In the genomic region with DNA sequence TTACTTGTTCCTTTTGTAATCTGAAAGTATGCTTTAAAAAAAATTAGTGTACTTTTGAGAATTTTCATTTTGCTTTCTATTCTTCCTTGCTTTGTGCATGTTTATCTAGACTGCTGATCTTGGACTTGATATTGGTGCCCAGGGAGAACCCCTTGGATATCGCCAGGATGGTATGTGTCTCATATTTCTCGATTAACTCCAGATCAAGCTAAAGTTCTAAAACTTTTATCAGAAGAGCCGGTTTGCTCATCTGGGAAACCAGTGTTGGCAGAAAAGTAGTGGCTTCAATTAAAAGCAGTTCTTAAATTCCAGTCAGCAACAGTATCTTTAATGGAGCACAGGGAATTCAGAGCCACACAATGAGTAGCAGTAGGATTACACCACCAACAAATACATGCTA, we compare ENCODE assay signal across 16 cellular contexts.
"Had no signal": no experiment of that assay in that cellular context is flagged by ENCODE, and none has a peak within 500 bp of the region (broad histone marks: within the 10 kb centered on the region; RNA-seq: fewer than 3 reads in every experiment).

No MANE protein-coding gene starts in this region.

- ATAC-seq: gastrocnemius medialis, heart left ventricle, WTC11 had no signal

- H3K9me3 ChIP-seq: gastrocnemius medialis, heart left ventricle, suprapubic skin, upper lobe of left lung had no signal

- H3K27ac ChIP-seq: gastrocnemius medialis, heart left ventricle, suprapubic skin, upper lobe of left lung had no signal

- H3K4me3 ChIP-seq: gastrocnemius medialis, heart left ventricle, suprapubic skin, upper lobe of left lung had no signal

- DNase-seq: activated CD4-positive, alpha-beta T cell treated with anti-CD3 and anti-CD28 coated beads for 4 hours; activated CD8-positive, alpha-beta memory T cell treated with anti-CD3 and anti-CD28 coated beads for 24 hours; activated naive CD4-positive, alpha-beta T cell treated with anti-CD3 and anti-CD28 coated beads for 36 hours; amniotic stem cell; effector CD8-positive, alpha-beta T cell; gastrocnemius medialis; heart left ventricle; immature natural killer cell; mesendoderm; stimulated activated CD4-positive, alpha-beta T cell treated with anti-CD3 and anti-CD28 coated beads, Interleukin-12 subunit alpha, Interleukin-12 subunit beta, amount 100 ng/mL, for 4 hours; stimulated activated naive CD4-positive, alpha-beta T cell treated with Interleukin-2 at 50 U/mL for 16 hours; T-helper 2 cell; upper lobe of left lung had no signal

- H3K27me3 ChIP-seq: gastrocnemius medialis, heart left ventricle, suprapubic skin, upper lobe of left lung had no signal

- H3K9me3 Mint-ChIP-seq: activated naive CD4-positive, alpha-beta T cell treated with anti-CD3 and anti-CD28 coated beads for 36 hours; brain; immature natural killer cell; WTC11 had no signal

- H3K27ac Mint-ChIP-seq: WTC11 had no signal

- H3K4me3 Mint-ChIP-seq: activated naive CD4-positive, alpha-beta T cell treated with anti-CD3 and anti-CD28 coated beads for 36 hours; brain; immature natural killer cell; WTC11 had no signal

- H3K4me1 ChIP-seq: gastrocnemius medialis, upper lobe of left lung had no signal

- H3K27me3 Mint-ChIP-seq: brain had no signal
